In genomic region chr4:123649644-123650356, GRCh38 we compare ENCODE assay signal across 8 cellular contexts.
A peak's percentile ranks its signal among the peaks of the same experiment; 100 is the strongest.
DNase-seq lines count a peak whose midpoint lies in the region; ATAC-seq and TF ChIP-seq lines count a peak whose summit lies in the region.

No MANE protein-coding gene starts in this region.

- H3K4me3 Mint-ChIP-seq in MCF 10A (ENCODE audit: unreplicated experiment) (no peak overlapping the region), memory B cell (no peak overlapping the region)
- no peak overlapping the region for H3K4me3 Mint-ChIP-seq in activated CD4-positive, alpha-beta memory T cell treated with anti-CD3 and anti-CD28 coated beads for 36 hours

- no TSS peak for BruUV-seq in MCF 10A (replicated peaks; lab: Mats Ljungman, UMichigan)

- H3K9me3 ChIP-seq in HAP-1, result no peaks in the 10 kb centered on the region

- POLR2A ChIA-PET in MCF 10A (lab: Yijun Ruan, JAX), result interaction anchor here (0.7 to 3.3 kb wide), 4 partner anchors 95 to 547 kb away, joined by 3 to 25 read pairs (median 5); partner anchors contain the start of gene SPRY1
- POLR2A ChIA-PET in activated CD4-positive, alpha-beta memory T cell treated with anti-CD3 and anti-CD28 coated beads for 36 hours (lab: Charles Lee), result no interaction called here

- H3K27ac Mint-ChIP-seq in MCF 10A (ENCODE audit: low read depth, unreplicated experiment) (peak overlapping the region; percentile 95), memory B cell (no peak overlapping the region)
- H3K27ac Mint-ChIP-seq in activated CD4-positive, alpha-beta memory T cell treated with anti-CD3 and anti-CD28 coated beads for 36 hours, result no peak overlapping the region

- ATAC-seq in memory B cell (ENCODE audit: low read depth), result peak; percentile 45

- no peak for TF ChIP-seq CTCF in MCF 10A (IDR thresholded peaks at IDR 0.05; ENCODE audit: unreplicated experiment)

- H3K4me3 ChIP-seq in HAP-1, result no peak overlapping the region

- H3K4me1 Mint-ChIP-seq in MCF 10A (ENCODE audit: insufficient read depth, unreplicated experiment) (peaks cover 11% of the 10 kb centered on the region), memory B cell (peaks cover 7% of the 10 kb centered on the region)
- no peaks in the 10 kb centered on the region for H3K4me1 Mint-ChIP-seq in activated CD4-positive, alpha-beta memory T cell treated with anti-CD3 and anti-CD28 coated beads for 36 hours (ENCODE audit: low read depth)

- DNase-seq in Caki2 (ENCODE audit: low read depth) (peak; percentile 89), HAP-1 (ENCODE audit: low spot score in 2 of 2) (peak; percentile 87 to 100), NCI-H1436 treated with DMSO at 0.1 percent for 48 hours (lab: John Stamatoyannopoulos, UW) (peak; percentile 95), MCF 10A (ENCODE audit: unreplicated experiment) (peak; percentile 63), memory B cell (ENCODE audit: low spot score in 2 of 2) (no peak), substantia nigra (lab: John Stamatoyannopoulos, UW) (no peak)
- DNase-seq in activated CD4-positive, alpha-beta memory T cell treated with anti-CD3 and anti-CD28 coated beads for 36 hours, result no peak
- DNase-seq in activated T-cell treated with anti-CD3 and anti-CD28 coated beads, Interleukin-2, amount 50 U/mL, for 1 hour, result no peak

- H3K4me1 ChIP-seq in HAP-1, result peaks cover 16% of the 10 kb centered on the region

- CTCF ChIA-PET in MCF 10A (lab: Yijun Ruan, JAX), result interaction anchor here (0.6 to 1.8 kb wide), 8 partner anchors 9 to 300 kb away, joined by 3 to 13 read pairs (median 4); no protein-coding TSS in a partner anchor
- CTCF ChIA-PET in activated CD4-positive, alpha-beta memory T cell treated with anti-CD3 and anti-CD28 coated beads for 36 hours (lab: Charles Lee), result no interaction called here

- H3K27me3 Mint-ChIP-seq in MCF 10A (ENCODE audit: insufficient read depth, unreplicated experiment), result no peaks in the 10 kb centered on the region
- H3K27me3 Mint-ChIP-seq in memory B cell, result peaks cover 2% of the 10 kb centered on the region
- peaks cover 2% of the 10 kb centered on the region for H3K27me3 Mint-ChIP-seq in activated CD4-positive, alpha-beta memory T cell treated with anti-CD3 and anti-CD28 coated beads for 36 hours

- intact Hi-C loops in MCF 10A (cut with micrococcal nuclease), result no loop called here
- intact Hi-C loops in activated CD4-positive, alpha-beta memory T cell treated with anti-CD3 and anti-CD28 coated beads for 36 hours (cut with micrococcal nuclease), result no loop called here

- in situ Hi-C loops in Caki2 (cut with HindIII; ENCODE audit: low pct_unique_long_range_greater_than_20kb, low sequenced_read_pairs) (loop anchor here (25.0 kb wide), 1 partner anchor 262 kb away; the partner anchor contains the start of gene SPRY1), HAP-1 (cut with MboI; ENCODE audit: low sequenced_read_pairs) (loop anchor here (25.0 kb wide), 1 partner anchor 262 kb away; the partner anchor contains the start of gene SPRY1)

- no peaks in the 10 kb centered on the region for H3K27me3 ChIP-seq in HAP-1 (ENCODE audit: low read depth)

- peaks cover 7% of the 10 kb centered on the region for H3K9me3 Mint-ChIP-seq in MCF 10A (ENCODE audit: unreplicated experiment)
- H3K9me3 Mint-ChIP-seq in memory B cell, result no peaks in the 10 kb centered on the region
- no peaks in the 10 kb centered on the region for H3K9me3 Mint-ChIP-seq in activated CD4-positive, alpha-beta memory T cell treated with anti-CD3 and anti-CD28 coated beads for 36 hours

- H3K36me3 ChIP-seq in HAP-1 (replicated peaks), result no peaks in the 10 kb centered on the region

- no peaks in the 10 kb centered on the region for H3K36me3 Mint-ChIP-seq in MCF 10A (ENCODE audit: insufficient read depth, unreplicated experiment)
- H3K36me3 Mint-ChIP-seq in memory B cell, result no peaks in the 10 kb centered on the region
- no peaks in the 10 kb centered on the region for H3K36me3 Mint-ChIP-seq in activated CD4-positive, alpha-beta memory T cell treated with anti-CD3 and anti-CD28 coated beads for 36 hours

- no peak overlapping the region for H3K27ac ChIP-seq in substantia nigra (ENCODE audit: low read depth, low read length, poor library complexity, severe bottlenecking)

Comparison
In these comparisons a context has a peak if more than half of its experiments do, and no peak if none do; other contexts are left out.
1. DNase-seq: peak in Caki2 (single experiment), HAP-1 (2 of 2), NCI-H1436 treated with DMSO at 0.1 percent for 48 hours (single experiment) and MCF 10A (single experiment); none in memory B cell (0 of 2), substantia nigra (0 of 49), activated CD4-positive, alpha-beta memory T cell treated with anti-CD3 and anti-CD28 coated beads for 36 hours (single experiment) and activated T-cell treated with anti-CD3 and anti-CD28 coated beads, Interleukin-2, amount 50 U/mL, for 1 hour (single experiment).